ENCODE assay signal across 9 cellular contexts in genomic region chr16:83926726-83927397, GRCh38. TPM values are rescaled to one million over a fixed set of nuclear protein-coding genes. Genes with fewer than 3 reads are reported as not detected.
A peak's percentile ranks its signal among the peaks of the same experiment; 100 is the strongest.
DNase-seq lines count a peak whose midpoint lies in the region; ATAC-seq, FAIRE-seq and TF ChIP-seq lines count a peak whose summit lies in the region.
"Had no signal": no experiment of that assay in that cellular context is flagged by ENCODE, and none has a peak within 500 bp of the region (broad histone marks: within the 10 kb centered on the region; RNA-seq: fewer than 3 reads in every experiment).

No MANE protein-coding gene starts in this region.

- H3K9me3 Mint-ChIP-seq in activated CD8-positive, alpha-beta memory T cell treated with anti-CD3 and anti-CD28 coated beads, Interleukin-2, amount 10 ng/mL, durations not matched to agents 7 days and 5 days (ENCODE audit: low read depth): no peaks in the 10 kb centered on the region

- no peak overlapping the region for H3K27ac Mint-ChIP-seq in activated CD8-positive, alpha-beta memory T cell treated with anti-CD3 and anti-CD28 coated beads, Interleukin-2, amount 10 ng/mL, durations not matched to agents 7 days and 5 days

- no peaks in the 10 kb centered on the region for H3K27me3 Mint-ChIP-seq in activated CD8-positive, alpha-beta memory T cell treated with anti-CD3 and anti-CD28 coated beads, Interleukin-2, amount 10 ng/mL, durations not matched to agents 7 days and 5 days

- ATAC-seq in activated CD8-positive, alpha-beta memory T cell treated with anti-CD3 and anti-CD28 coated beads, Interleukin-2, amount 10 ng/mL, durations not matched to agents 7 days and 5 days: peak; percentile 73
- ATAC-seq in GM19328 (IDR thresholded peaks at IDR 0.05; ENCODE audit: unreplicated experiment): no peak

- no peak for FAIRE-seq in H54 (lab: Jason Lieb, UNC)
- FAIRE-seq: colon had no signal

- H3K4me3 Mint-ChIP-seq in activated CD8-positive, alpha-beta memory T cell treated with anti-CD3 and anti-CD28 coated beads, Interleukin-2, amount 10 ng/mL, durations not matched to agents 7 days and 5 days: no peak overlapping the region

- peak; percentile 26 for DNase-seq in DMS114 treated with DMSO at 0.1 percent for 48 hours (lab: John Stamatoyannopoulos, UW; ENCODE audit: unreplicated experiment)
- peak; percentile 92 for DNase-seq in H54 (ENCODE audit: insufficient read length, low spot score)
- DNase-seq in NCI-H524 treated with DMSO at 0.1 percent for 48 hours (lab: John Stamatoyannopoulos, UW): peak; percentile 76
- DNase-seq in activated CD8-positive, alpha-beta memory T cell treated with anti-CD3 and anti-CD28 coated beads, Interleukin-2, amount 10 ng/mL, durations not matched to agents 7 days and 5 days: peak; percentile 65
- peak; percentile 86 for DNase-seq in epidermal melanocyte (ENCODE audit: insufficient read length, low spot score)
- peak; percentile 31 for DNase-seq in medulla oblongata (ENCODE audit: extremely low spot score)
- peak; percentile 41 for DNase-seq in stimulated activated CD8-positive, alpha-beta memory T cell treated with anti-CD3 and anti-CD28 coated beads, Interleukin-15, amount 100 ng/mL, for 1 hour (ENCODE audit: low read depth)

- no peaks in the 10 kb centered on the region for H3K36me3 Mint-ChIP-seq in activated CD8-positive, alpha-beta memory T cell treated with anti-CD3 and anti-CD28 coated beads, Interleukin-2, amount 10 ng/mL, durations not matched to agents 7 days and 5 days

- CTCF ChIA-PET in activated CD8-positive, alpha-beta memory T cell treated with anti-CD3 and anti-CD28 coated beads, Interleukin-2, amount 10 ng/mL, durations not matched to agents 7 days and 5 days (lab: Charles Lee): interaction anchor here (0.8 to 2.1 kb wide), 7 partner anchors 10 to 100 kb away, joined by 3 to 7 read pairs (median 4); partner anchors contain the start of gene MLYCD

- no peaks in the 10 kb centered on the region for H3K4me1 Mint-ChIP-seq in activated CD8-positive, alpha-beta memory T cell treated with anti-CD3 and anti-CD28 coated beads, Interleukin-2, amount 10 ng/mL, durations not matched to agents 7 days and 5 days

- no peak for TF ChIP-seq POLR2A in H54 (IDR thresholded peaks at IDR 0.05; ENCODE audit: low read depth, low read length)

RNA-seq across cellular contexts. Expression of gene OSGIN1, which starts 26.2 kb away (rescaled TPM):
- under 1 TPM; 0.21 to 0.93 TPM for total RNA-seq in activated CD8-positive, alpha-beta memory T cell treated with anti-CD3 and anti-CD28 coated beads, Interleukin-2, amount 10 ng/mL, durations not matched to agents 7 days and 5 days

RNA-seq across cellular contexts. Expression of gene MLYCD, which starts 27.9 kb away (rescaled TPM):
- total RNA-seq in activated CD8-positive, alpha-beta memory T cell treated with anti-CD3 and anti-CD28 coated beads, Interleukin-2, amount 10 ng/mL, durations not matched to agents 7 days and 5 days: 1 to 10 TPM; 5.3 to 5.7 TPM

RNA-seq across cellular contexts. Expression of gene NECAB2, which starts 41.2 kb away (rescaled TPM):
- total RNA-seq in activated CD8-positive, alpha-beta memory T cell treated with anti-CD3 and anti-CD28 coated beads, Interleukin-2, amount 10 ng/mL, durations not matched to agents 7 days and 5 days: not detected

Comparison
In these comparisons a context has a peak if more than half of its experiments do, and no peak if none do; other contexts are left out.
1. DNase-seq: peak in every context shown above with its lines; median percentile 92 in H54; 86 in epidermal melanocyte; 76 in NCI-H524 treated with DMSO at 0.1 percent for 48 hours; 65 in activated CD8-positive, alpha-beta memory T cell treated with anti-CD3 and anti-CD28 coated beads, Interleukin-2, amount 10 ng/mL, durations not matched to agents 7 days and 5 days; 41 in stimulated activated CD8-positive, alpha-beta memory T cell treated with anti-CD3 and anti-CD28 coated beads, Interleukin-15, amount 100 ng/mL, for 1 hour; 31 in medulla oblongata; 26 in DMS114 treated with DMSO at 0.1 percent for 48 hours.